ENCODE assay signal across 8 cellular contexts in the genomic region with DNA sequence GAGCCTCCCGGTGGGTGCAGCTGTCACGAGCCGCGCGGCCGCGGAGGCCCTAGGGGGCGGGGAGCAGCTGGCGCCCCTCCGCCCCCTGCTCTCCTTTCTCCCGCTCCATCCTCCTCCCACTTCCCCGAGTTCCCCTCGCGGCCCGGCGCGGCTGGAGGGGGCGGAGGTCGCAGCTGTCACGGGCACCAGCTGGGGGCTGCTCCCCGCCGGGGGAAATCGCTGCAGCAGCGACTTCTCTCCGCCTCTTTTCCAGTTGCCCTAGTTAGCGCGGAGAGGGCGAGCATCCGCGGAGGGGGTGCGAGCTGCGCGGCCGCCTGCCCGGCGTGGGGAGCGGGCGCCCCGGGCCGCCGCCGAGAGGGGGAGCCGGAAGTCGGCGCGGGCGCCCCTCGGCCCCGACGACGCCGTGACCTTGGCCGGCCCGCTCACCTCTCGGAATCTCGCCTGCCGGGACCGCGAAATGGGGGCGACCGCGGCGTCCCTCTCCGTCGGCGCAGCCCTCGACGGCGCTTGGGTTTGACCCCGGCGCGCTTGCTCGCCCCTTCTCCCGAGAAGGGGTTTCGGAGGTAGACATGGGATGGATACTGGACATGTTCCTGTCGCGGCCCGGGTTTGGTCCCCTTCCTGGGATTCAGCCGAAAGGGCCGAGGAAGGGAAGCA. TPM values are rescaled to one million over a fixed set of nuclear protein-coding genes. Genes with fewer than 3 reads are reported as not detected.
DNase-seq lines count a peak whose midpoint lies in the region; ATAC-seq and TF ChIP-seq lines count a peak whose summit lies in the region.

No MANE protein-coding gene starts in this region.

- no peak for TF ChIP-seq CTCF in GM23338 (conservative IDR thresholded peaks at IDR 0.05; ENCODE audit: low read depth in 2 of 2)
- TF ChIP-seq CTCF in activated B cell treated with CpG ODN at 0.5 μM for 24 hours (IDR thresholded peaks at IDR 0.05) = no peak

- CTCF ChIA-PET in activated B cell treated with CpG ODN at 0.5 μM for 24 hours (lab: Charles Lee) = interaction anchor here (0.9 to 1.4 kb wide), 4 partner anchors 16 to 86 kb away, joined by 3 to 4 read pairs (median 4); no protein-coding TSS in a partner anchor

- peak overlapping the region; percentile 84 for H3K9ac ChIP-seq in ES-I3 (ENCODE audit: low read depth, low read length)

- H3K27me3 Mint-ChIP-seq in GM23338 (ENCODE audit: insufficient read depth, low read depth, poor library complexity) = peaks cover 21% of the 10 kb centered on the region
- no peaks in the 10 kb centered on the region for H3K27me3 Mint-ChIP-seq in activated B cell treated with CpG ODN at 0.5 μM for 24 hours
- H3K27me3 Mint-ChIP-seq in central memory CD8-positive, alpha-beta T cell = no peaks in the 10 kb centered on the region

- peak overlapping the region; percentile 70; the same call in 1 of the 2 replicates for H2AFZ ChIP-seq in GM23338

- H3K9me3 ChIP-seq in ES-I3 (ENCODE audit: control insufficient read depth, insufficient read depth, low read length) = no peaks in the 10 kb centered on the region

- H3K27ac ChIP-seq in GM23338 (ENCODE audit: low read depth) = no peak overlapping the region

- H3K9me3 Mint-ChIP-seq in GM23338 = no peaks in the 10 kb centered on the region
- no peaks in the 10 kb centered on the region for H3K9me3 Mint-ChIP-seq in activated B cell treated with CpG ODN at 0.5 μM for 24 hours
- H3K9me3 Mint-ChIP-seq in central memory CD8-positive, alpha-beta T cell = no peaks in the 10 kb centered on the region

- H3K36me3 ChIP-seq in ES-I3 (ENCODE audit: insufficient read depth, low read length) (no peaks in the 10 kb centered on the region), GM23338 (ENCODE audit: insufficient read depth) (no peaks in the 10 kb centered on the region)

- POLR2A ChIA-PET in activated B cell treated with CpG ODN at 0.5 μM for 24 hours (lab: Charles Lee) = interaction anchor here (0.6 to 2.5 kb wide), 6 partner anchors 17 to 1153 kb away, joined by 3 to 11 read pairs (median 5); a partner anchor contains a TSS

- 0 out of 2 replicates have a peak, but pooled peaks cover 3% of the 10 kb centered on the region for H4K20me1 ChIP-seq in GM23338 (replicated peaks; ENCODE audit: insufficient read depth)

- H3F3A ChIP-seq in GM23338 (replicated peaks; ENCODE audit: low read depth) = no peaks in the 10 kb centered on the region

- H3K4me2 ChIP-seq in GM23338 = peak overlapping the region; percentile 91

- no peaks in the 10 kb centered on the region for H3K9me2 ChIP-seq in GM23338 (ENCODE audit: insufficient read depth)

- H3K4me3 ChIP-seq in GM23338 = peak overlapping the region; percentile 80

- DNase-seq in GM23338 (ENCODE audit: low spot score) (peak; percentile 77), M059J (ENCODE audit: low read depth) (peak; percentile 34), activated B cell treated with CpG ODN at 0.5 μM for 24 hours (peak; percentile 61), left colon (peak; percentile 47 to 62), GOT3 (lab: John Stamatoyannopoulos, UW) (no peak)
- DNase-seq in central memory CD8-positive, alpha-beta T cell (ENCODE audit: low spot score in 2 of 2) = peak; percentile 34 to 54
- peak; percentile 33 to 47 for DNase-seq in stimulated activated CD4-positive, alpha-beta T cell treated with anti-CD3 and anti-CD28 coated beads, Interleukin-1b, Interleukin-23, amount 100 ng/mL, for 4 hours (ENCODE audit: low read depth in 2 of 2)

- H3K27ac Mint-ChIP-seq in GM23338 = no peak overlapping the region
- H3K27ac Mint-ChIP-seq in activated B cell treated with CpG ODN at 0.5 μM for 24 hours = peak overlapping the region; percentile 78
- H3K27ac Mint-ChIP-seq in central memory CD8-positive, alpha-beta T cell (ENCODE audit: low read depth) = peak overlapping the region; percentile 83

- intact Hi-C loops in activated B cell treated with CpG ODN at 0.5 μM for 24 hours (cut with micrococcal nuclease) (loop anchor here (2.0 to 5.0 kb wide), 8 partner anchors 17 to 481 kb away; a partner anchor contains a TSS), left colon (cut with DNase I, micrococcal nuclease) (no loop called here)

- H3K4me3 Mint-ChIP-seq in GM23338 (peak overlapping the region; percentile 86), activated B cell treated with CpG ODN at 0.5 μM for 24 hours (peak overlapping the region; percentile 87)
- H3K4me3 Mint-ChIP-seq in central memory CD8-positive, alpha-beta T cell = peak overlapping the region; percentile 75

- H3K36me3 Mint-ChIP-seq in GM23338 (ENCODE audit: low read depth) = no peaks in the 10 kb centered on the region; the same call in 2 of the 3 replicates
- no peaks in the 10 kb centered on the region for H3K36me3 Mint-ChIP-seq in activated B cell treated with CpG ODN at 0.5 μM for 24 hours (ENCODE audit: low read depth)
- peaks cover 11% of the 10 kb centered on the region for H3K36me3 Mint-ChIP-seq in central memory CD8-positive, alpha-beta T cell (ENCODE audit: insufficient read depth)

- peak; percentile 11 for ATAC-seq in GM23338
- ATAC-seq in activated B cell treated with CpG ODN at 0.5 μM for 24 hours (ENCODE audit: low read depth) = peak; percentile 35
- peak; percentile 51 for ATAC-seq in central memory CD8-positive, alpha-beta T cell (replicated peaks; ENCODE audit: extremely low read depth, poor library complexity, severe bottlenecking)
- peak; percentile 11 for ATAC-seq in left colon

- H3K4me1 Mint-ChIP-seq in GM23338 = peaks cover 42% of the 10 kb centered on the region
- peaks cover 45% of the 10 kb centered on the region for H3K4me1 Mint-ChIP-seq in activated B cell treated with CpG ODN at 0.5 μM for 24 hours
- peaks cover 56% of the 10 kb centered on the region for H3K4me1 Mint-ChIP-seq in central memory CD8-positive, alpha-beta T cell

- H3K79me2 ChIP-seq in GM23338 (replicated peaks; ENCODE audit: insufficient read depth) = peaks cover 36% of the 10 kb centered on the region

- H3K4me1 ChIP-seq in ES-I3 (ENCODE audit: insufficient read depth, low read length) (no peaks in the 10 kb centered on the region; the same call in 1 of the 2 replicates), GM23338 (ENCODE audit: insufficient read depth) (peaks cover 33% of the 10 kb centered on the region)

- H3K27me3 ChIP-seq in GM23338 (ENCODE audit: insufficient read depth) = peaks cover 19% of the 10 kb centered on the region

TF ChIP-seq in GM23338, 12 proteins besides CTCF, POLR2A, EP300 and RAD21:
- TF ChIP-seq ZNF331 (CRISPR knock-in tag; IDR thresholded peaks at IDR 0.05; ENCODE audit: low read depth) = no peak
- no peak for TF ChIP-seq EZH2phosphoT487 (IDR thresholded peaks at IDR 0.05; ENCODE audit: unreplicated experiment)
- TF ChIP-seq ZNF114 (CRISPR knock-in tag; IDR thresholded peaks at IDR 0.05) = no peak
- no peak for TF ChIP-seq JUNB (IDR thresholded peaks at IDR 0.05; ENCODE audit: unreplicated experiment)
- no peak for TF ChIP-seq STAT1 (IDR thresholded peaks at IDR 0.05; ENCODE audit: unreplicated experiment)
- TF ChIP-seq CREB1 (CRISPR knock-in tag; IDR thresholded peaks at IDR 0.05; ENCODE audit: low read depth) = no peak
- TF ChIP-seq, protein P1, sequence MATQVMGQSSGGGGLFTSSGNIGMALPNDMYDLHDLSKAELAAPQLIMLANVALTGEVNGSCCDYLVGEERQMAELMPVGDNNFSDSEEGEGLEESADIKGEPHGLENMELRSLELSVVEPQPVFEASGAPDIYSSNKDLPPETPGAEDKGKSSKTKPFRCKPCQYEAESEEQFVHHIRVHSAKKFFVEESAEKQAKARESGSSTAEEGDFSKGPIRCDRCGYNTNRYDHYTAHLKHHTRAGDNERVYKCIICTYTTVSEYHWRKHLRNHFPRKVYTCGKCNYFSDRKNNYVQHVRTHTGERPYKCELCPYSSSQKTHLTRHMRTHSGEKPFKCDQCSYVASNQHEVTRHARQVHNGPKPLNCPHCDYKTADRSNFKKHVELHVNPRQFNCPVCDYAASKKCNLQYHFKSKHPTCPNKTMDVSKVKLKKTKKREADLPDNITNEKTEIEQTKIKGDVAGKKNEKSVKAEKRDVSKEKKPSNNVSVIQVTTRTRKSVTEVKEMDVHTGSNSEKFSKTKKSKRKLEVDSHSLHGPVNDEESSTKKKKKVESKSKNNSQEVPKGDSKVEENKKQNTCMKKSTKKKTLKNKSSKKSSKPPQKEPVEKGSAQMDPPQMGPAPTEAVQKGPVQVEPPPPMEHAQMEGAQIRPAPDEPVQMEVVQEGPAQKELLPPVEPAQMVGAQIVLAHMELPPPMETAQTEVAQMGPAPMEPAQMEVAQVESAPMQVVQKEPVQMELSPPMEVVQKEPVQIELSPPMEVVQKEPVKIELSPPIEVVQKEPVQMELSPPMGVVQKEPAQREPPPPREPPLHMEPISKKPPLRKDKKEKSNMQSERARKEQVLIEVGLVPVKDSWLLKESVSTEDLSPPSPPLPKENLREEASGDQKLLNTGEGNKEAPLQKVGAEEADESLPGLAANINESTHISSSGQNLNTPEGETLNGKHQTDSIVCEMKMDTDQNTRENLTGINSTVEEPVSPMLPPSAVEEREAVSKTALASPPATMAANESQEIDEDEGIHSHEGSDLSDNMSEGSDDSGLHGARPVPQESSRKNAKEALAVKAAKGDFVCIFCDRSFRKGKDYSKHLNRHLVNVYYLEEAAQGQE (IDR thresholded peaks at IDR 0.05; ENCODE audit: unreplicated experiment) = no peak
- TF ChIP-seq, protein P2, sequence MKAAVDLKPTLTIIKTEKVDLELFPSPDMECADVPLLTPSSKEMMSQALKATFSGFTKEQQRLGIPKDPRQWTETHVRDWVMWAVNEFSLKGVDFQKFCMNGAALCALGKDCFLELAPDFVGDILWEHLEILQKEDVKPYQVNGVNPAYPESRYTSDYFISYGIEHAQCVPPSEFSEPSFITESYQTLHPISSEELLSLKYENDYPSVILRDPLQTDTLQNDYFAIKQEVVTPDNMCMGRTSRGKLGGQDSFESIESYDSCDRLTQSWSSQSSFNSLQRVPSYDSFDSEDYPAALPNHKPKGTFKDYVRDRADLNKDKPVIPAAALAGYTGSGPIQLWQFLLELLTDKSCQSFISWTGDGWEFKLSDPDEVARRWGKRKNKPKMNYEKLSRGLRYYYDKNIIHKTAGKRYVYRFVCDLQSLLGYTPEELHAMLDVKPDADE (IDR thresholded peaks at IDR 0.05) = no peak

RNA-seq across cellular contexts. Expression of a gene that starts 0.7 kb away (rescaled TPM):
- total RNA-seq in GM23338 (2014; rRNA removed; shearing (Covaris generic)) = 13.1 and 15.1 TPM in 2 replicates
- polyA plus RNA-seq in GM23338 (2016; fragmentation: Nextera tagmentation; extraction: Ambion mirVana) = 6.4 and 7.1 TPM in 2 replicates
- total RNA-seq in M059J (2014; rRNA removed; shearing (Covaris generic)) = 12.3 and 13.7 TPM in 2 replicates
- total RNA-seq in activated B cell treated with CpG ODN at 0.5 μM for 24 hours = 44.9 and 49.5 TPM in 2 replicates
- 10 to 100 TPM; 34.2 to 38.9 TPM for total RNA-seq in left colon
